Comparison of ENCODE assay signal across 1 cellular context in genomic region chr2:203490391-203490790, GRCh38.
TF ChIP-seq lines count a peak whose summit lies in the region.

No MANE protein-coding gene starts in this region.

TF ChIP-seq in HepG2, 621 proteins besides CTCF, POLR2A, EP300 and RAD21 (continued from another document):
- TF ChIP-seq SOX13 (IDR thresholded peaks at IDR 0.05): no peak
- TF ChIP-seq SOX13 (CRISPR knock-in tag; conservative IDR thresholded peaks at IDR 0.05 in 1 of 2, IDR thresholded peaks at IDR 0.05 in 1 of 2): peak in 1 of 2 experiments; percentile 19; a peak in 1 of 4 replicates
- no peak for TF ChIP-seq ZNF382 (CRISPR knock-in tag; IDR thresholded peaks at IDR 0.05; ENCODE audit: borderline replicate concordance)
- TF ChIP-seq PAXIP1 (CRISPR knock-in tag; conservative IDR thresholded peaks at IDR 0.05): 0 out of 2 replicates have a peak, but pooled peaks have one; percentile 33
